ENCODE assay signal across 24 cellular contexts in the genomic region with DNA sequence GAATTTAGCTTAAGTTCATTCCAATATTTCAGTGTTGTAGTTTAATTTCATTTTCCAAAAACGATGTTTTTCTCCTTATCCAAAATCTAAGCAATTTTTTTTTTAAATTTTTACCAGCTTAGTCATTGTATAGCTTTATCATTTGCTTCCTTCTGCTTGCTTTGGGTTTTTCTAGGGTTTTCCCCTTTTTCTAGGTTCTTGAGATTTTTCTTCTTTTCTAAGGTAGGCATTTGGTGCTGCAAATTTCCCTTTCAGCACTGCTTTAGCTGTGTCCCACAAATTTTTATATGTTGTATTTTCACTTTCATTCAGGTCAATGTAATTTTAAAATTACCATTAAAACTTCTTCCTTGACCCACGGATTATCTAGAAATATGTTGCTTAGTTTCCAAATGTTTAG.
"Had no signal": no experiment of that assay in that cellular context is flagged by ENCODE, and none has a peak within 500 bp of the region (broad histone marks: within the 10 kb centered on the region; RNA-seq: fewer than 3 reads in every experiment).

No MANE protein-coding gene starts in this region.

- H3K4me3 Mint-ChIP-seq: activated CD4-positive, alpha-beta memory T cell treated with anti-CD3 and anti-CD28 coated beads for 36 hours; activated naive CD4-positive, alpha-beta T cell treated with anti-CD3 and anti-CD28 coated beads, Interleukin-2, amount 10 ng/mL, durations not matched to agents 7 days and 5 days; activated T-cell treated with anti-CD3 and anti-CD28 coated beads, Interleukin-2, amount 50 U/mL, for 72 hours; endodermal cell; nephron; stimulated activated naive CD8-positive, alpha-beta T cell treated with anti-CD3 and anti-CD28 coated beads, Interleukin-15, amount 100 ng/mL, for 72 hours had no signal

- H3K27ac ChIP-seq: epithelial cell of prostate, gastroesophageal sphincter, left ventricle myocardium inferior, neutrophil, parathyroid adenoma, tibial artery had no signal

- H3K9me3 Mint-ChIP-seq: activated CD4-positive, alpha-beta memory T cell treated with anti-CD3 and anti-CD28 coated beads for 36 hours; activated naive CD4-positive, alpha-beta T cell treated with anti-CD3 and anti-CD28 coated beads, Interleukin-2, amount 10 ng/mL, durations not matched to agents 7 days and 5 days; activated T-cell treated with anti-CD3 and anti-CD28 coated beads, Interleukin-2, amount 50 U/mL, for 72 hours; endodermal cell; stimulated activated naive CD8-positive, alpha-beta T cell treated with anti-CD3 and anti-CD28 coated beads, Interleukin-15, amount 100 ng/mL, for 72 hours had no signal

- DNase-seq: activated CD4-positive, alpha-beta memory T cell treated with anti-CD3 and anti-CD28 coated beads for 36 hours; activated CD4-positive, alpha-beta T cell treated with anti-CD3 and anti-CD28 coated beads for 48 hours; activated effector memory CD4-positive, alpha-beta T cell treated with anti-CD3 and anti-CD28 coated beads, Interleukin-2, amount 50 U/mL, for 16 hours; activated naive CD4-positive, alpha-beta T cell treated with anti-CD3 and anti-CD28 coated beads, Interleukin-2, amount 10 ng/mL, durations not matched to agents 7 days and 5 days; activated T-cell treated with anti-CD3 and anti-CD28 coated beads, Interleukin-2, amount 50 U/mL, for 72 hours; amygdala; cortex of kidney; endodermal cell; head of caudate nucleus; hypothalamus; left ventricle myocardium inferior; midbrain; right cardiac atrium; stimulated activated CD4-positive, alpha-beta T cell treated with anti-CD3 and anti-CD28 coated beads, Interleukin-12 subunit alpha, Interleukin-12 subunit beta, amount 100 ng/mL, for 4 hours; stimulated activated CD4-positive, alpha-beta T cell treated with anti-CD3 and anti-CD28 coated beads, Interleukin-4, amount 100 ng/mL, for 4 hours; stimulated activated naive CD8-positive, alpha-beta T cell treated with anti-CD3 and anti-CD28 coated beads, Interleukin-15, amount 100 ng/mL, for 72 hours; T-helper 9 cell; tibial artery had no signal

- H3K79me2 ChIP-seq: parathyroid adenoma had no signal

- ATAC-seq: activated T-cell treated with anti-CD3 and anti-CD28 coated beads, Interleukin-2, amount 50 U/mL, for 72 hours; gastroesophageal sphincter; right cardiac atrium; stimulated activated naive CD8-positive, alpha-beta T cell treated with anti-CD3 and anti-CD28 coated beads, Interleukin-15, amount 100 ng/mL, for 72 hours had no signal

- H3K27me3 ChIP-seq: gastroesophageal sphincter, tibial artery had no signal

- H2AFZ ChIP-seq: parathyroid adenoma had no signal

- FAIRE-seq: urothelium cell line had no signal

- H3K36me3 ChIP-seq: gastroesophageal sphincter, left ventricle myocardium inferior, neutrophil, tibial artery had no signal

- H3K9ac ChIP-seq: parathyroid adenoma had no signal

- H3K4me1 ChIP-seq: gastroesophageal sphincter, parathyroid adenoma, tibial artery had no signal

- H3K36me3 Mint-ChIP-seq: activated CD4-positive, alpha-beta memory T cell treated with anti-CD3 and anti-CD28 coated beads for 36 hours; activated naive CD4-positive, alpha-beta T cell treated with anti-CD3 and anti-CD28 coated beads, Interleukin-2, amount 10 ng/mL, durations not matched to agents 7 days and 5 days had no signal

- H3K9me3 ChIP-seq: gastroesophageal sphincter, left ventricle myocardium inferior, neutrophil, tibial artery had no signal

- H3K4me3 ChIP-seq: gastroesophageal sphincter, left ventricle myocardium inferior, tibial artery had no signal

- H3K27ac Mint-ChIP-seq: activated CD4-positive, alpha-beta memory T cell treated with anti-CD3 and anti-CD28 coated beads for 36 hours; activated naive CD4-positive, alpha-beta T cell treated with anti-CD3 and anti-CD28 coated beads, Interleukin-2, amount 10 ng/mL, durations not matched to agents 7 days and 5 days; activated T-cell treated with anti-CD3 and anti-CD28 coated beads, Interleukin-2, amount 50 U/mL, for 72 hours; endodermal cell; nephron; stimulated activated naive CD8-positive, alpha-beta T cell treated with anti-CD3 and anti-CD28 coated beads, Interleukin-15, amount 100 ng/mL, for 72 hours had no signal
